In the genomic region with DNA sequence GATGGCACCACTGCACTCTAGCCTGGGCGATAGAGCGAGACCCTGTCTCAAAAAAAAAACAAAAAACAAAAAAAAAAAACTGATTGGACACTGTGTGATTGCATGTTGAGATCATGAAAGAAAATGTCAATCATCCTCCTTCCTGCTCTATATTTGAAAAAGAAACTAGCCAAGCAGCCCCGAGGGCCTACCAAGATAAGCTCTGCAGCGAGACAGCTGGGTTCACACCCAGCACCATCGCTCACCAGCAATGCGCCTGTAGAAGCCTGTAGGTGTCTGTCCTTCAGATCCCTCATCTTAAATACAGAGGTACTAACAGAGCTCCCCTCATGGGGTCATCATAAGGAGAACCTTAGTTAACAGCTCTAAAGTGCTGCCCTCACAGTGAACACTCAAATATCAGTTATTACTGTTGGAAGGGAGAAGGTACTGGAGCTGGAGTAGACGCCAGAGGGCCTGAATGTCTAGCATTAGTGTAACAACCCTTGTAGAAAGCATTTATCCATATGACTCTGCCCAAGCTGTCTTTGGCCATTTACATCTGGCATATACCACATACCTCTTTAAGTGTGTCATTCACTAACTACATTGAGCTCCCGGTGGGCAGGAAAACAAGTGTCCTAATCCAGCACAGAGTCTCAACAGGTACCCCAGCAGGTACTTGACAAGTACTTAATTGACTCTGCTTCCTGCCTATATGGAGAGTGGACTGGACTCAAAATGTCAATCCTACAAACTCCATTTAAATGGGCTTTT, we compare ENCODE assay signal across 16 cellular contexts.
"Had no signal": no experiment of that assay in that cellular context is flagged by ENCODE, and none has a peak within 500 bp of the region (broad histone marks: within the 10 kb centered on the region; RNA-seq: fewer than 3 reads in every experiment).

No MANE protein-coding gene starts in this region.

- ATAC-seq: activated CD4-positive, alpha-beta T cell treated with anti-CD3 and anti-CD28 coated beads for 36 hours; heart left ventricle; left ventricle myocardium superior; stimulated activated naive CD8-positive, alpha-beta T cell treated with anti-CD3 and anti-CD28 coated beads, Interleukin-15, amount 100 ng/mL, for 72 hours had no signal

- H3K9me3 Mint-ChIP-seq: activated naive CD8-positive, alpha-beta T cell treated with anti-CD3 and anti-CD28 coated beads, Interleukin-2, amount 10 ng/mL, durations not matched to agents 7 days and 5 days; neural crest cell had no signal

- H3K27ac Mint-ChIP-seq: activated CD4-positive, alpha-beta memory T cell treated with anti-CD3 and anti-CD28 coated beads, Interleukin-2, amount 10 ng/mL, durations not matched to agents 7 days and 5 days; activated CD4-positive, alpha-beta T cell treated with anti-CD3 and anti-CD28 coated beads for 36 hours; activated naive CD8-positive, alpha-beta T cell treated with anti-CD3 and anti-CD28 coated beads, Interleukin-2, amount 10 ng/mL, durations not matched to agents 7 days and 5 days; stimulated activated naive CD8-positive, alpha-beta T cell treated with anti-CD3 and anti-CD28 coated beads, Interleukin-15, amount 100 ng/mL, for 72 hours had no signal

- H3K9me3 ChIP-seq: testis had no signal

- H3K4me1 Mint-ChIP-seq: activated CD4-positive, alpha-beta memory T cell treated with anti-CD3 and anti-CD28 coated beads, Interleukin-2, amount 10 ng/mL, durations not matched to agents 7 days and 5 days; activated CD4-positive, alpha-beta T cell treated with anti-CD3 and anti-CD28 coated beads for 36 hours; activated naive CD8-positive, alpha-beta T cell treated with anti-CD3 and anti-CD28 coated beads, Interleukin-2, amount 10 ng/mL, durations not matched to agents 7 days and 5 days; neural crest cell; stimulated activated naive CD8-positive, alpha-beta T cell treated with anti-CD3 and anti-CD28 coated beads, Interleukin-15, amount 100 ng/mL, for 72 hours had no signal

- H3K27ac ChIP-seq: breast epithelium, heart left ventricle, testis, VCaP had no signal

- DNase-seq: activated CD4-positive, alpha-beta memory T cell treated with anti-CD3 and anti-CD28 coated beads, Interleukin-2, amount 10 ng/mL, durations not matched to agents 7 days and 5 days; activated CD4-positive, alpha-beta T cell treated with anti-CD3 and anti-CD28 coated beads for 36 hours; activated naive CD8-positive, alpha-beta T cell treated with anti-CD3 and anti-CD28 coated beads, Interleukin-2, amount 10 ng/mL, durations not matched to agents 7 days and 5 days; activated T-cell treated with anti-CD3 and anti-CD28 coated beads, Interleukin-2, amount 50 U/mL, for 48 hours; anterior cingulate cortex; foreskin melanocyte; heart left ventricle; left ventricle myocardium superior; stimulated activated CD4-positive, alpha-beta T cell treated with anti-CD3 and anti-CD28 coated beads, Interleukin-4, amount 100 ng/mL, for 1 hour; stimulated activated CD8-positive, alpha-beta memory T cell treated with anti-CD3 and anti-CD28 coated beads, Interleukin-4, amount 100 ng/mL, for 48 hours; stimulated activated naive CD8-positive, alpha-beta T cell treated with anti-CD3 and anti-CD28 coated beads, Interleukin-15, amount 100 ng/mL, for 72 hours; T-helper 9 cell; testis had no signal

- H3K4me3 ChIP-seq: breast epithelium, heart left ventricle, testis had no signal

- H3K36me3 ChIP-seq: breast epithelium, heart left ventricle had no signal

- H3K4me3 Mint-ChIP-seq: activated CD4-positive, alpha-beta memory T cell treated with anti-CD3 and anti-CD28 coated beads, Interleukin-2, amount 10 ng/mL, durations not matched to agents 7 days and 5 days; activated CD4-positive, alpha-beta T cell treated with anti-CD3 and anti-CD28 coated beads for 36 hours; activated naive CD8-positive, alpha-beta T cell treated with anti-CD3 and anti-CD28 coated beads, Interleukin-2, amount 10 ng/mL, durations not matched to agents 7 days and 5 days; neural crest cell; stimulated activated naive CD8-positive, alpha-beta T cell treated with anti-CD3 and anti-CD28 coated beads, Interleukin-15, amount 100 ng/mL, for 72 hours had no signal

- H3K36me3 Mint-ChIP-seq: activated naive CD8-positive, alpha-beta T cell treated with anti-CD3 and anti-CD28 coated beads, Interleukin-2, amount 10 ng/mL, durations not matched to agents 7 days and 5 days had no signal

- H3K27me3 ChIP-seq: breast epithelium, heart left ventricle, testis had no signal

- H3K4me1 ChIP-seq: breast epithelium, heart left ventricle, testis had no signal
